18 cellular contexts compared by ENCODE assay signal in genomic region chr20:25668446-25668845, GRCh38. TPM values are rescaled to one million over a fixed set of nuclear protein-coding genes. Genes with fewer than 3 reads are reported as not detected.
DNase-seq lines count a peak whose midpoint lies in the region; ATAC-seq and TF ChIP-seq lines count a peak whose summit lies in the region.
"Had no signal": no experiment of that assay in that cellular context is flagged by ENCODE, and none has a peak within 500 bp of the region (broad histone marks: within the 10 kb centered on the region; RNA-seq: fewer than 3 reads in every experiment).

No MANE protein-coding gene starts in this region.

- in situ Hi-C loops in HAP-1 (cut with MboI; ENCODE audit: low sequenced_read_pairs), result no loop called here
- in situ Hi-C loops in SK-MEL-5 (cut with HindIII; ENCODE audit: low pct_unique_long_range_greater_than_20kb, low sequenced_read_pairs), result no loop called here

- DNase-seq in HAP-1 (ENCODE audit: low spot score in 2 of 2) (peak; percentile 12 to 22), SK-MEL-5 (ENCODE audit: low read depth, low spot score) (peak; percentile 52), esophagus muscularis mucosa (ENCODE audit: extremely low spot score) (peak; percentile 55), mesothelial cell of epicardium (ENCODE audit: low spot score in 2 of 2, unreplicated experiment in 2 of 2) (no peak), AG08395 (ENCODE audit: low spot score) (no peak), T-cell (no peak), NCI-H2029 (lab: John Stamatoyannopoulos, UW) (no peak), hepatocyte (ENCODE audit: low spot score) (no peak)
- DNase-seq: BE2C; CD4-positive, alpha-beta T cell; DMS153; DMS79; GF-D8; GOT3; H7; IMR-90 had no signal

- H3K36me3 Mint-ChIP-seq in mesothelial cell of epicardium, result peaks cover 7% of the 10 kb centered on the region
- peaks cover 10% of the 10 kb centered on the region for H3K36me3 Mint-ChIP-seq in T-cell

- H3K27ac ChIP-seq in esophagus muscularis mucosa (replicated peaks in 1 of 4) (no peak overlapping the region), hepatocyte (no peak overlapping the region)
- H3K27ac ChIP-seq: C4-2B had no signal

- H3K4me1 ChIP-seq in HAP-1 (peaks cover 20% of the 10 kb centered on the region), esophagus muscularis mucosa (no peaks in the 10 kb centered on the region), hepatocyte (ENCODE audit: insufficient read depth) (no peaks in the 10 kb centered on the region)
- H3K4me1 ChIP-seq: BE2C had no signal

- H3K9me2 ChIP-seq in hepatocyte (replicated peaks; ENCODE audit: insufficient read depth), result no peaks in the 10 kb centered on the region

- WGBS in esophagus muscularis mucosa, result 64% methylated on average over 4 of the region's 4 CpGs
- WGBS in hepatocyte (ENCODE audit: low lambda C conversion rate, missing lambda C conversion rate), result 85% methylated on average over 4 of the region's 4 CpGs

- H3K27me3 Mint-ChIP-seq in mesothelial cell of epicardium (ENCODE audit: low read depth), result no peaks in the 10 kb centered on the region
- H3K27me3 Mint-ChIP-seq in T-cell, result no peaks in the 10 kb centered on the region
- H3K27me3 Mint-ChIP-seq: CD4-positive, alpha-beta T cell had no signal

- no peak for TF ChIP-seq EP300 in esophagus muscularis mucosa (IDR thresholded peaks at IDR 0.05)

- intact Hi-C loops in esophagus muscularis mucosa (cut with DNase I), result no loop called here

- CTCF ChIA-PET in T-cell (lab: Charles Lee), result interaction anchor here (0.6 to 0.7 kb wide), 2 partner anchors 8 to 45 kb away, joined by 3 to 5 read pairs; no protein-coding TSS in a partner anchor

- H2AFZ ChIP-seq in hepatocyte, result no peak overlapping the region

- H3K27ac Mint-ChIP-seq in mesothelial cell of epicardium (peak overlapping the region; percentile 51), T-cell (no peak overlapping the region)
- H3K27ac Mint-ChIP-seq: CD4-positive, alpha-beta T cell had no signal

- H3K4me3 Mint-ChIP-seq in mesothelial cell of epicardium (no peak overlapping the region), T-cell (no peak overlapping the region)
- H3K4me3 Mint-ChIP-seq: CD4-positive, alpha-beta T cell had no signal

- peaks cover 5% of the 10 kb centered on the region for H3K9me3 Mint-ChIP-seq in mesothelial cell of epicardium
- H3K9me3 Mint-ChIP-seq in T-cell, result peaks cover 2 to 4% (median 3%) of the 10 kb centered on the region in 3 donors
- H3K9me3 Mint-ChIP-seq: CD4-positive, alpha-beta T cell had no signal

- H3K4me2 ChIP-seq in hepatocyte, result no peak overlapping the region

- no peaks in the 10 kb centered on the region for H3K27me3 ChIP-seq in HAP-1 (ENCODE audit: low read depth)
- H3K27me3 ChIP-seq in esophagus muscularis mucosa, result no peaks in the 10 kb centered on the region
- H3K27me3 ChIP-seq in hepatocyte, result no peaks in the 10 kb centered on the region
- H3K27me3 ChIP-seq: BE2C had no signal

- TF ChIP-seq POLR2A in esophagus muscularis mucosa (IDR thresholded peaks at IDR 0.05; ENCODE audit: low read depth), result no peak

- H3K36me3 ChIP-seq in HAP-1 (replicated peaks) (no peaks in the 10 kb centered on the region; the same call in 1 of the 2 replicates), esophagus muscularis mucosa (peaks cover 0 to 8% (median 6%) of the 10 kb centered on the region in 4 donors), hepatocyte (replicated peaks; ENCODE audit: insufficient read depth, low read depth) (no peaks in the 10 kb centered on the region)

- ATAC-seq in T-cell (replicated peaks in 1 of 4), result no peak
- ATAC-seq: K562 had no signal

- no peaks in the 10 kb centered on the region for H3K9me3 ChIP-seq in HAP-1
- H3K9me3 ChIP-seq in esophagus muscularis mucosa, result no peaks in the 10 kb centered on the region
- no peaks in the 10 kb centered on the region for H3K9me3 ChIP-seq in hepatocyte (ENCODE audit: low read depth)
- H3K9me3 ChIP-seq: BE2C had no signal

- H4K20me1 ChIP-seq in hepatocyte (ENCODE audit: insufficient read depth, poor library complexity, severe bottlenecking), result no peaks in the 10 kb centered on the region

- TF ChIP-seq CTCF in esophagus muscularis mucosa (IDR thresholded peaks at IDR 0.05) (no peak), mesothelial cell of epicardium (IDR thresholded peaks at IDR 0.05; ENCODE audit: unreplicated experiment) (no peak), hepatocyte (IDR thresholded peaks at IDR 0.05; ENCODE audit: poor library complexity) (no peak)

- H3K79me2 ChIP-seq in hepatocyte, result no peaks in the 10 kb centered on the region

- POLR2A ChIA-PET in T-cell (lab: Charles Lee), result no interaction called here

- H3K4me1 Mint-ChIP-seq in mesothelial cell of epicardium (peaks cover 13% of the 10 kb centered on the region), T-cell (no peaks in the 10 kb centered on the region)

- H3K4me3 ChIP-seq in HAP-1 (no peak overlapping the region), esophagus muscularis mucosa (no peak overlapping the region), hepatocyte (no peak overlapping the region)
- H3K4me3 ChIP-seq: K562 had no signal

RNA-seq across cellular contexts. Expression of gene ZNF337, which starts 28.2 kb away (rescaled TPM):
- 15.7 and 17.9 TPM in 2 replicates for total RNA-seq in SK-MEL-5 (2014; rRNA removed; shearing (Covaris generic))
- polyA plus RNA-seq in SK-MEL-5 (2015; cell fraction: cytosol; rRNA removed), result 10.3 and 11.4 TPM in 2 replicates
- 87.0 and 104 TPM in 2 replicates for polyA plus RNA-seq in SK-MEL-5 (2015; cell fraction: nucleus; rRNA removed)
- total RNA-seq in esophagus muscularis mucosa (10 to 100 TPM; 13.1 to 17.0 (median 14.8) TPM), mesothelial cell of epicardium (23.9 to 27.1 TPM (median 25.5 TPM) in 3 replicates), T-cell (10 to 100 TPM; 22.5 to 33.1 (median 27.0) TPM), hepatocyte (7.7 and 11.3 TPM in 2 replicates)
- 6.6 and 7.1 TPM in 2 replicates for polyA plus RNA-seq in hepatocyte

RNA-seq across cellular contexts. Expression of gene NANP, which starts 44.6 kb away (rescaled TPM):
- 10.3 and 11.6 TPM in 2 replicates for total RNA-seq in SK-MEL-5 (2014; rRNA removed; shearing (Covaris generic))
- polyA plus RNA-seq in SK-MEL-5 (2015; cell fraction: cytosol; rRNA removed), result 10.9 and 12.0 TPM in 2 replicates
- 4.1 and 8.2 TPM in 2 replicates for polyA plus RNA-seq in SK-MEL-5 (2015; cell fraction: nucleus; rRNA removed)
- total RNA-seq in esophagus muscularis mucosa, result 1 to 10 TPM; 2.1 to 6.0 (median 4.4) TPM
- 6.3 to 6.7 TPM (median 6.5 TPM) in 3 replicates for total RNA-seq in mesothelial cell of epicardium
- total RNA-seq in T-cell, result 1 to 10 TPM in 4 of 5 donors, under 1 TPM in 1; 0.96 to 1.9 (median 1.7) TPM
- 7.1 and 8.5 TPM in 2 replicates for total RNA-seq in hepatocyte
- polyA plus RNA-seq in hepatocyte, result 3.7 and 5.4 TPM in 2 replicates

Comparison
In these comparisons a context has a peak if more than half of its experiments do, and no peak if none do; other contexts are left out.
1. DNase-seq: peak in HAP-1 (2 of 2), SK-MEL-5 (single experiment) and esophagus muscularis mucosa (single experiment); none in mesothelial cell of epicardium (0 of 2), AG08395 (single experiment), T-cell (0 of 34), NCI-H2029 (single experiment) and hepatocyte (single experiment).